37 cellular contexts compared by ENCODE assay signal in the genomic region with DNA sequence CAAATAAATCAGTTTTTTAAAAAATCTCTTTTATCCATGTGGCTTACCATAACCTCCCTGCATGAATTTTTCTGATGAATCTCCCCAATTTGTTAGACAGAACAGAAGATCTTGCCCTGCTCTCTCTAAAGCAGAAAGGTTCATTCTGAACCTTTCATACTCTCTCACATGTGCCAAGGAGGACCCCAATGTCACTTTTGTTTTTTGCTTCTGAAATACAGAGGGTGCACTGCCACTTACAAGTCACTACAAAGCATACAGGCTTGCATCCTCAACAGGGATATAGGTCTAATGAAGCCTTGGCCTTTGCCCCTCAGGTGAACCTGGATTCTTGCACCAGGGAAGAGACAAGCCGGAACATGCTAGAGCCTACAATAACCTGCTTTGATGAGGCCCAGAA. TPM values are rescaled to one million over a fixed set of nuclear protein-coding genes. Genes with fewer than 3 reads are reported as not detected.
"Had no signal": no experiment of that assay in that cellular context is flagged by ENCODE, and none has a peak within 500 bp of the region (broad histone marks: within the 10 kb centered on the region; RNA-seq: fewer than 3 reads in every experiment).

No MANE protein-coding gene starts in this region.

- H3K27ac Mint-ChIP-seq: activated CD8-positive, alpha-beta T cell treated with anti-CD3 and anti-CD28 coated beads for 36 hours; activated naive CD8-positive, alpha-beta T cell treated with anti-CD3 and anti-CD28 coated beads, Interleukin-2, amount 10 ng/mL, durations not matched to agents 7 days and 5 days; activated T-cell treated with anti-CD3 and anti-CD28 coated beads, Interleukin-2, amount 50 U/mL, for 72 hours; activated T-helper 17 cell treated with anti-CD3 and anti-CD28 coated beads, Interleukin-2, amount 50 U/mL, for 72 hours had no signal

- H3K4me3 ChIP-seq: ascending aorta, body of pancreas, breast epithelium, MG63, SJSA1 had no signal

- FAIRE-seq: colon had no signal

- H3K27ac ChIP-seq: body of pancreas, breast epithelium, SJSA1, WERI-Rb-1 had no signal

- H3K36me3 Mint-ChIP-seq: activated naive CD8-positive, alpha-beta T cell treated with anti-CD3 and anti-CD28 coated beads, Interleukin-2, amount 10 ng/mL, durations not matched to agents 7 days and 5 days had no signal

- H3K9me3 Mint-ChIP-seq: activated CD8-positive, alpha-beta T cell treated with anti-CD3 and anti-CD28 coated beads for 36 hours; activated naive CD8-positive, alpha-beta T cell treated with anti-CD3 and anti-CD28 coated beads, Interleukin-2, amount 10 ng/mL, durations not matched to agents 7 days and 5 days; activated T-helper 17 cell treated with anti-CD3 and anti-CD28 coated beads, Interleukin-2, amount 50 U/mL, for 72 hours had no signal

- H3K9me3 ChIP-seq: ascending aorta, body of pancreas, breast epithelium, MG63, SJSA1 had no signal

- H3K4me1 Mint-ChIP-seq: activated T-helper 17 cell treated with anti-CD3 and anti-CD28 coated beads, Interleukin-2, amount 50 U/mL, for 72 hours had no signal

- H3K27me3 ChIP-seq: ascending aorta, body of pancreas, breast epithelium, SJSA1 had no signal

- H3K4me3 Mint-ChIP-seq: activated CD8-positive, alpha-beta T cell treated with anti-CD3 and anti-CD28 coated beads for 36 hours; activated naive CD8-positive, alpha-beta T cell treated with anti-CD3 and anti-CD28 coated beads, Interleukin-2, amount 10 ng/mL, durations not matched to agents 7 days and 5 days; activated T-cell treated with anti-CD3 and anti-CD28 coated beads, Interleukin-2, amount 50 U/mL, for 72 hours; activated T-helper 17 cell treated with anti-CD3 and anti-CD28 coated beads, Interleukin-2, amount 50 U/mL, for 72 hours had no signal

- ATAC-seq: activated CD8-positive, alpha-beta T cell treated with anti-CD3 and anti-CD28 coated beads for 36 hours; activated T-cell treated with anti-CD3 and anti-CD28 coated beads, Interleukin-2, amount 50 U/mL, for 72 hours; activated T-helper 17 cell treated with anti-CD3 and anti-CD28 coated beads, Interleukin-2, amount 50 U/mL, for 72 hours; body of pancreas; Panc1 had no signal

- DNase-seq: activated CD4-positive, alpha-beta T cell treated with anti-CD3 and anti-CD28 coated beads for 1 hour; activated CD4-positive, alpha-beta T cell treated with anti-CD3 and anti-CD28 coated beads for 48 hours; activated CD4-positive, CD25-positive, alpha-beta regulatory T cell; activated CD8-positive, alpha-beta T cell treated with anti-CD3 and anti-CD28 coated beads for 36 hours; activated effector memory CD4-positive, alpha-beta T cell treated with anti-CD3 and anti-CD28 coated beads, Interleukin-2, amount 50 U/mL, for 16 hours; activated naive CD4-positive, alpha-beta T cell; activated naive CD4-positive, alpha-beta T cell treated with anti-CD3 and anti-CD28 coated beads, Interleukin-2, amount 50 U/mL, for 16 hours; activated naive CD8-positive, alpha-beta T cell treated with anti-CD3 and anti-CD28 coated beads, Interleukin-2, amount 10 ng/mL, durations not matched to agents 7 days and 5 days; activated T-cell treated with anti-CD3 and anti-CD28 coated beads, Interleukin-2, amount 50 U/mL, for 1 hour; activated T-cell treated with anti-CD3 and anti-CD28 coated beads, Interleukin-2, amount 50 U/mL, for 72 hours; amygdala; body of pancreas; caudate nucleus; cerebellar nuclear complex; Karpas-422; MG63; NCI-H1048; NCI-H1105 treated with DMSO at 0.1 percent for 48 hours; NCI-H1436; NCI-H1694; NCI-H2029; NCI-H345; NCI-H524 treated with DMSO at 0.1 percent for 48 hours; RPMI8226; SHP77 treated with DMSO at 0.1 percent for 48 hours; T1000; WERI-Rb-1 had no signal

- H3K4me1 ChIP-seq: body of pancreas, breast epithelium had no signal

- H3K36me3 ChIP-seq: breast epithelium, MG63, SJSA1, WERI-Rb-1 had no signal

RNA-seq across cellular contexts. Expression of gene RGS4, which starts 4.8 kb away (rescaled TPM):
- total RNA-seq: activated CD8-positive, alpha-beta memory T cell treated with anti-CD3 and anti-CD28 coated beads for 36 hours; activated CD8-positive, alpha-beta T cell treated with anti-CD3 and anti-CD28 coated beads for 36 hours; activated naive CD8-positive, alpha-beta T cell treated with anti-CD3 and anti-CD28 coated beads, Interleukin-2, amount 10 ng/mL, durations not matched to agents 7 days and 5 days; activated T-cell treated with anti-CD3 and anti-CD28 coated beads, Interleukin-2, amount 50 U/mL, for 72 hours; activated T-helper 17 cell treated with anti-CD3 and anti-CD28 coated beads, Interleukin-2, amount 50 U/mL, for 72 hours; NCI-H460; T-helper 1 cell treated with Interleukin-12 subunit alpha and Interleukin-12 subunit beta and Interleukin-4 antibody, amounts not matched to agents 30 ng/mL and 1 ng/mL, for 36 hours; T-helper 2 cell treated with Interferon-gamma antibody and Interleukin-4, amounts not matched to agents 100 ng/mL and 5 ng/mL, for 36 hours had no signal
